In the genomic region with DNA sequence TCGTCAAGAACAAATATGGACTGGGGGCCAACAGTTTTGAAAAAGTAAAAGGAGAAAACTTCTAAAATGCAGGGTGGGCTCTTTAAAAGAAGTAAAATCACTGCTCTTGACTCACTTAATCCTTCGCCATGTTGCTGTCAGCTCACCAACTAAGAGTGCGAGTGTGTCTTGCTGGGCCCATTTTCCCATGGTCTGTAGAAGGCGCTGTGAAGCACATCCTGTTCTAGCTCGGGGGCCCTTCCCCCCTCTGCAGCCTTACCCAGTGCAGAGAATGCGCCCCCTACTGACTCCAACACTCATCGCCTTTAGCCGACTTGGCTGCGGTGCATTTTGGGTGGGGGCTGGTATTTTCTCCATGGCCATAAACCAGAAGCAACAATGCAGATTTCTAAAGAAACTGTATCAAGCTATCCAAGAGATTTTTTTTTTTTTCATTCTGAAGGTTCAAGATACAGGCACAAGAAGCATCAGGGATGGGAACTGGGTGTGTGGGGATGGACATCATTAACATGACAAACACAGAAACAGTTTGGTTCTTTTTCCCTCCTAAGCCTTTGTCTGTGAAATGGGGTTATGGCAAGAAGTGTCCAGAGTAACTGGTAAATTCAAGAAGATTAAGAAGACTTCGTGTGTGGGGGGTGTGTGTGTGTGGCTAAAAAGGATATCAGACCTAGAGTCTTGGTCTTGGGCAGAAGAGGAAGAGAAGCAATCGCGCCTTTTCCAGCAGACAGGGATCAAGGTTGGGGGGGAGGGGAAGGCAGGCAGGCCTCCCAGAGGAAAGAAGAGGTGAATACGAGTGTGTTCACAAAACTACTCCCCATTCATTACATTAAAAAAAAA, we compare ENCODE assay signal across 8 cellular contexts. TPM values are rescaled to one million over a fixed set of nuclear protein-coding genes. Genes with fewer than 3 reads are reported as not detected.
DNase-seq lines count a peak whose midpoint lies in the region; ATAC-seq and TF ChIP-seq lines count a peak whose summit lies in the region.

No MANE protein-coding gene starts in this region.

- ATAC-seq in GM19328 (IDR thresholded peaks at IDR 0.05; ENCODE audit: unreplicated experiment) (peak; percentile 56), HG03521 (IDR thresholded peaks at IDR 0.05; ENCODE audit: unreplicated experiment) (peak; percentile 45)

- TF ChIP-seq CTCF in dorsolateral prefrontal cortex (IDR thresholded peaks at IDR 0.05 in 54 of 56, conservative IDR thresholded peaks at IDR 0.05 in 2 of 56; ENCODE audit: low read depth in 1 of 56, partially characterized antibody in 56 of 56) (peak; percentile 66 to 98 (median 93)), lower leg skin (IDR thresholded peaks at IDR 0.05) (peak in 1 of 3 donors; percentile 92)

- H4K20me1 ChIP-seq in BLaER1, result peaks cover 54% of the 10 kb centered on the region

- intact Hi-C loops in dorsolateral prefrontal cortex (cut with DNase I), result loop anchor here (1.0 to 2.0 kb wide), 2 partner anchors 29 to 135 kb away; a partner anchor contains a TSS
- intact Hi-C loops in lower leg skin (cut with DNase I; ENCODE audit: low total_unique reads), result loop anchor here (10.0 kb wide), 1 partner anchor 135 kb away; a partner anchor contains a TSS

- peaks cover 55% of the 10 kb centered on the region for H3K36me3 ChIP-seq in BLaER1

- H3K4me1 ChIP-seq in BLaER1, result peaks cover 55% of the 10 kb centered on the region

- H3K4me2 ChIP-seq in BLaER1, result peak overlapping the region; percentile 84

- no peak for TF ChIP-seq POLR2A in lower leg skin (IDR thresholded peaks at IDR 0.05)

- H3K4me3 ChIP-seq in BLaER1 (peak overlapping the region; percentile 100), dorsolateral prefrontal cortex (peak overlapping the region; percentile 51 to 93 (median 79)), lower leg skin (ENCODE audit: low read depth, poor library complexity, severe bottlenecking) (peak overlapping the region; percentile 89)

- no peaks in the 10 kb centered on the region for H3K9me3 ChIP-seq in BLaER1

- no peaks in the 10 kb centered on the region for H3K27me3 ChIP-seq in BLaER1
- no peaks in the 10 kb centered on the region for H3K27me3 ChIP-seq in dorsolateral prefrontal cortex

- DNase-seq in NCI-H526 treated with DMSO at 0.1 percent for 48 hours (lab: John Stamatoyannopoulos, UW), result peak; percentile 92
- peak; percentile 93 for DNase-seq in activated CD4-positive, alpha-beta T cell treated with anti-CD3 and anti-CD28 coated beads, Interleukin-2, amount 50 U/mL, for 1 hour
- DNase-seq in dorsolateral prefrontal cortex, result peak; percentile 73 to 98 (median 89)
- peak; percentile 88 to 96 for DNase-seq in lower leg skin (ENCODE audit: low spot score in 2 of 2)
- peak; percentile 78 to 90 for DNase-seq in stimulated activated CD4-positive, alpha-beta T cell treated with anti-CD3 and anti-CD28 coated beads, Interleukin-4, amount 100 ng/mL, for 4 hours

- H3K27ac ChIP-seq in BLaER1 (peak overlapping the region; percentile 100), dorsolateral prefrontal cortex (peak overlapping the region in 58 of 59 donors; percentile 25 to 100 (median 84))

- peak overlapping the region; percentile 100 for H3K9ac ChIP-seq in BLaER1

- WGBS in lower leg skin, 2 donors, result 9 to 10% methylated on average over 13 of the region's 13 CpGs

RNA-seq across cellular contexts. Expression of a gene that starts 1.7 kb away (rescaled TPM):
- total RNA-seq in dorsolateral prefrontal cortex (100 to 1,000 TPM in 2 of 120 experiments, 10 to 100 TPM in 118; 48.0 to 106 (median 69.6) TPM), lower leg skin (10 to 100 TPM; 46.9 to 64.0 (median 53.3) TPM)

RNA-seq across cellular contexts. Expression of a gene that starts 28.8 kb away (rescaled TPM):
- total RNA-seq in dorsolateral prefrontal cortex (10 to 100 TPM; 12.9 to 36.2 (median 25.1) TPM), lower leg skin (10 to 100 TPM; 38.8 to 79.6 (median 49.7) TPM)

RNA-seq across cellular contexts. Expression of a gene that starts 29.1 kb away (rescaled TPM):
- 1 to 10 TPM; 3.1 to 7.1 (median 4.6) TPM for total RNA-seq in dorsolateral prefrontal cortex
- total RNA-seq in lower leg skin, result 1 to 10 TPM; 5.8 to 8.0 (median 6.8) TPM

Comparison
In these comparisons a context has a peak if more than half of its experiments do, and no peak if none do; other contexts are left out.
1. Peak in every context shown above with its lines: DNase-seq, ATAC-seq, H3K4me3 ChIP-seq and H3K27ac ChIP-seq.